Comparison of ENCODE assay signal across 8 cellular contexts in the genomic region with DNA sequence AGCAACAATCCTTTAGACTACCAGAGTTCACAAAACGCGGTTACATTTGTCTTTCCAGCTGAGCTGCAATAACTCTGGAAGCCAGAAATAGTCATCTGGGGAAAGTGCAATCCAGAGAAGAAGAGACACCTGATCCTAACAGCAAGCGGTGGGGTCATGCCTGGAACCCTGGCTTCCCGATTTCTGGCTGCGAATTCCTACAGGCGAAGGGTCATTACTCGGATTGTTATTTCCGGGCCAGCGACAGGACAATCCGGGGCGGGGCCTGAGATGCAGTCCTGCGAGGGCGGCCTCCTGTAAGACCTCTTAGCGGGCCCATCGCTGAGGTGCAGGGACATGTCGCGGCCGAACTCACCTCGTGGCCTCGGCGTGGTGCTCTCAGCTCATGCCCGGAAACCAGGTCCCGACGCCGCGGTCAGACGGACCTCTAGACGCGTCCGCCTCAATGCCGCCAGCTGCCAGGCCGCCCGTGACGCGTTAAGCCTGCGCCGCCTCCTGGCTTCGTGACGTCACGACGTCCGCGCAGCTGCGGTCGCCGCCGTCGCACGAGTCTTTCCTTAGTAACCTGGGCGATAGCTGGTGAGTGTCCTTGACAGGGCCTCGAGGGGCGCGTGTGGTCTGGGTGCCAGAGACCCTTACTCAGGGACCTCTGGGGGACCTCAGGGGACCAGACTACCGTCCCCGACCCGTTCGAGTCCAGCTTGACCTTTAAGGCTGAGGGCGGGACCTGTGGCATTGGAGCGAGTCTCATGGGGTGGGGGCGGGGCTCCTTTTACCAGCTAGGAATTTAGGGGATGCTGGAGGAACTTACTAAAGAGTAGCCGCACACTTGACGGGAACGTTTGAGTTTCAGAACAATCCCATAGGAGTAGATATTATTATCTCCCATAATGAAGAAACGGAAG. TPM values are rescaled to one million over a fixed set of nuclear protein-coding genes. Genes with fewer than 3 reads are reported as not detected.
DNase-seq lines count a peak whose midpoint lies in the region; ATAC-seq and TF ChIP-seq lines count a peak whose summit lies in the region.

A gene with protein sequence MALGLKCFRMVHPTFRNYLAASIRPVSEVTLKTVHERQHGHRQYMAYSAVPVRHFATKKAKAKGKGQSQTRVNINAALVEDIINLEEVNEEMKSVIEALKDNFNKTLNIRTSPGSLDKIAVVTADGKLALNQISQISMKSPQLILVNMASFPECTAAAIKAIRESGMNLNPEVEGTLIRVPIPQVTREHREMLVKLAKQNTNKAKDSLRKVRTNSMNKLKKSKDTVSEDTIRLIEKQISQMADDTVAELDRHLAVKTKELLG (plus strand): TSS at position 523 of the 905 bp plus-strand sequence. CDS start 6,010 bp downstream, outside the sequence.
TSS of gene RBM18 (minus strand) at position 481 of the 905 bp plus-strand sequence. CDS start 3,348 bp downstream, outside the sequence.

- H3K27ac Mint-ChIP-seq in activated CD4-positive, alpha-beta memory T cell treated with anti-CD3 and anti-CD28 coated beads for 36 hours, result peak within 1 kb of the TSS; percentile 98

- peaks cover 0 to 32% (median 9%) of the 10 kb centered on the region in 4 donors for H3K4me1 ChIP-seq in right lobe of liver

- CTCF ChIA-PET in activated CD4-positive, alpha-beta memory T cell treated with anti-CD3 and anti-CD28 coated beads for 36 hours (lab: Charles Lee), result interaction anchor here (0.6 to 4.6 kb wide), 8 partner anchors 9 to 166 kb away, joined by 3 to 40 read pairs (median 4); no protein-coding TSS in a partner anchor

- H3K36me3 Mint-ChIP-seq in activated CD4-positive, alpha-beta memory T cell treated with anti-CD3 and anti-CD28 coated beads for 36 hours, result peaks cover 17% of the 10 kb centered on the region

- H3K27ac ChIP-seq in C4-2B (peak within 1 kb of the TSS; percentile 86), dorsolateral prefrontal cortex (peak within 1 kb of the TSS; percentile 49 to 95 (median 87)), right lobe of liver (peak within 1 kb of the TSS; percentile 88 to 95 (median 92))

- intact Hi-C loops in activated CD4-positive, alpha-beta memory T cell treated with anti-CD3 and anti-CD28 coated beads for 36 hours (cut with micrococcal nuclease), result loop anchor here (1.0 kb wide), 3 partner anchors 105 to 171 kb away; partner anchors contain the start of genes MORN5, NDUFA8 and TTLL11
- intact Hi-C loops in dorsolateral prefrontal cortex (cut with DNase I) (loop anchor here (5.0 to 10.0 kb wide), 5 partner anchors 88 to 170 kb away; partner anchors contain the start of genes MORN5 (in 1 of the 2), NDUFA8 (in 1 of the 2) and TTLL11 (in 1 of the 2)), right lobe of liver (cut with DNase I) (loop anchor here in 1 of 2 donors (10.0 kb wide), 1 partner anchor 80 kb away; no protein-coding TSS in a partner anchor)

- peak; percentile 57 for TF ChIP-seq POLR2A in right lobe of liver (IDR thresholded peaks at IDR 0.05)

- peak; percentile 92 for DNase-seq in NCI-H748 (lab: John Stamatoyannopoulos, UW; ENCODE audit: unreplicated experiment)
- peak; percentile 94 for DNase-seq in activated CD4-positive, alpha-beta memory T cell treated with anti-CD3 and anti-CD28 coated beads for 36 hours
- DNase-seq in dorsolateral prefrontal cortex, result peak; percentile 83 to 95 (median 88)
- peak; percentile 92 to 94 (median 93) for DNase-seq in right lobe of liver
- DNase-seq in stimulated activated CD4-positive, alpha-beta T cell treated with anti-CD3 and anti-CD28 coated beads, Interleukin-4, amount 100 ng/mL, for 24 hours, result peak; percentile 87

- H3K27me3 ChIP-seq in dorsolateral prefrontal cortex (no peaks in the 10 kb centered on the region), right lobe of liver (no peaks in the 10 kb centered on the region)

- H3K4me3 Mint-ChIP-seq in activated CD4-positive, alpha-beta memory T cell treated with anti-CD3 and anti-CD28 coated beads for 36 hours, result peak within 1 kb of the TSS; percentile 99

- H3K9me3 Mint-ChIP-seq in activated CD4-positive, alpha-beta memory T cell treated with anti-CD3 and anti-CD28 coated beads for 36 hours, result no peaks in the 10 kb centered on the region

- 0% methylated on average over 16 of the region's 64 CpGs for WGBS in right lobe of liver (ENCODE audit: insufficient coverage, low coverage, low lambda C conversion rate, missing lambda C conversion rate)

- H3K9me3 ChIP-seq in right lobe of liver, result no peaks in the 10 kb centered on the region

- H3K4me1 Mint-ChIP-seq in activated CD4-positive, alpha-beta memory T cell treated with anti-CD3 and anti-CD28 coated beads for 36 hours (ENCODE audit: low read depth), result peaks cover 46% of the 10 kb centered on the region

- TF ChIP-seq CTCF in C4-2B (conservative IDR thresholded peaks at IDR 0.05) (no peak), dorsolateral prefrontal cortex (IDR thresholded peaks at IDR 0.05 in 54 of 56, conservative IDR thresholded peaks at IDR 0.05 in 2 of 56; ENCODE audit: low read depth in 1 of 56, partially characterized antibody in 56 of 56) (peak in 28 of 56 donors; percentile 5 to 64 (median 30)), right lobe of liver (IDR thresholded peaks at IDR 0.05) (no peak)

- H3K27me3 Mint-ChIP-seq in activated CD4-positive, alpha-beta memory T cell treated with anti-CD3 and anti-CD28 coated beads for 36 hours, result no peaks in the 10 kb centered on the region

- H3K4me3 ChIP-seq in dorsolateral prefrontal cortex (peak within 1 kb of the TSS; percentile 57 to 98 (median 83)), right lobe of liver (peak within 1 kb of the TSS; percentile 42 to 84 (median 74))

- ATAC-seq in GM19328 (IDR thresholded peaks at IDR 0.05; ENCODE audit: unreplicated experiment), result peak; percentile 88
- ATAC-seq in HG03469 (IDR thresholded peaks at IDR 0.05; ENCODE audit: unreplicated experiment), result peak; percentile 70
- peak; percentile 89 to 92 (median 91) for ATAC-seq in right lobe of liver

- POLR2A ChIA-PET in activated CD4-positive, alpha-beta memory T cell treated with anti-CD3 and anti-CD28 coated beads for 36 hours (lab: Charles Lee), result interaction anchor here (0.7 to 2.8 kb wide), 11 partner anchors 12 to 542 kb away, joined by 3 to 11 read pairs (median 4); partner anchors contain the start of genes MORN5, NDUFA8 and TTLL11

- H3K36me3 ChIP-seq in right lobe of liver, result peaks cover 0 to 13% (median 6%) of the 10 kb centered on the region in 4 donors

RNA-seq across cellular contexts. Expression of the first gene that starts in this region (rescaled TPM):
- 10 to 100 TPM; 47.2 to 52.5 TPM for total RNA-seq in activated CD4-positive, alpha-beta memory T cell treated with anti-CD3 and anti-CD28 coated beads for 36 hours
- 10 to 100 TPM; 21.9 to 44.0 (median 29.3) TPM for total RNA-seq in dorsolateral prefrontal cortex
- total RNA-seq in right lobe of liver, result 10 to 100 TPM; 17.4 to 34.0 (median 22.6) TPM

RNA-seq across cellular contexts. Expression of gene RBM18, which starts in this region (rescaled TPM):
- total RNA-seq in activated CD4-positive, alpha-beta memory T cell treated with anti-CD3 and anti-CD28 coated beads for 36 hours, result 10 to 100 TPM; 25.1 to 25.9 TPM
- 10 to 100 TPM; 14.1 to 43.0 (median 29.6) TPM for total RNA-seq in dorsolateral prefrontal cortex
- total RNA-seq in right lobe of liver, result 1 to 10 TPM; 3.4 to 9.3 (median 8.7) TPM

Comparison
In these comparisons a context has a peak if more than half of its experiments do, and no peak if none do; other contexts are left out.
1. Peak in every context shown above with its lines: DNase-seq, ATAC-seq, H3K4me3 ChIP-seq and H3K27ac ChIP-seq.